Comparison of ENCODE assay signal across 29 cellular contexts in genomic region chr16:85805442-85806045, GRCh38. TPM values are rescaled to one million over a fixed set of nuclear protein-coding genes. Genes with fewer than 3 reads are reported as not detected.
"Had no signal": no experiment of that assay in that cellular context is flagged by ENCODE, and none has a peak within 500 bp of the region (broad histone marks: within the 10 kb centered on the region; RNA-seq: fewer than 3 reads in every experiment).

No MANE protein-coding gene starts in this region.

- H3K27me3 ChIP-seq: dorsolateral prefrontal cortex, esophagus squamous epithelium, neural progenitor cell, thyroid gland had no signal

- H3K27ac ChIP-seq: dorsolateral prefrontal cortex, epithelial cell of prostate, esophagus squamous epithelium, neural progenitor cell, parathyroid adenoma, stomach, thyroid gland had no signal

- H3K9me3 Mint-ChIP-seq: mesothelial cell of epicardium; naive B cell; natural killer cell treated with Interleukin-12 subunit alpha and Interleukin-12 subunit beta and Interleukin-15 and Interleukin-18, amount 100 ng/mL, for 72 hours; neural progenitor cell; type B pancreatic cell had no signal

- H3K4me1 ChIP-seq: neural progenitor cell had no signal

- H3K9ac ChIP-seq: neural progenitor cell, parathyroid adenoma had no signal

- H3K27ac Mint-ChIP-seq: mesothelial cell of epicardium; naive B cell; natural killer cell treated with Interleukin-12 subunit alpha and Interleukin-12 subunit beta and Interleukin-15 and Interleukin-18, amount 100 ng/mL, for 72 hours; neural progenitor cell; type B pancreatic cell had no signal

- H3K4me3 ChIP-seq: dorsolateral prefrontal cortex, esophagus squamous epithelium, mucosa of descending colon, neural progenitor cell, smooth muscle cell, stomach, thyroid gland had no signal

- H3K4me2 ChIP-seq: neural progenitor cell, smooth muscle cell had no signal

- H3K4me3 Mint-ChIP-seq: mesothelial cell of epicardium; natural killer cell treated with Interleukin-12 subunit alpha and Interleukin-12 subunit beta and Interleukin-15 and Interleukin-18, amount 100 ng/mL, for 72 hours; neural progenitor cell; type B pancreatic cell had no signal

- H3K27me3 Mint-ChIP-seq: progenitor cell of endocrine pancreas, type B pancreatic cell had no signal

- H2AFZ ChIP-seq: neural progenitor cell, parathyroid adenoma had no signal

- DNase-seq: cerebellar nuclear complex; effector CD4-positive, alpha-beta T cell; esophagus squamous epithelium; foreskin melanocyte; glutamatergic neuron; hypothalamus; mesenchymal stem cell; mucosa of descending colon; naive B cell; stimulated activated CD4-positive, alpha-beta T cell treated with anti-CD3 and anti-CD28 coated beads, Interleukin-12 subunit alpha, Interleukin-12 subunit beta, amount 100 ng/mL, for 4 hours; stimulated activated CD4-positive, alpha-beta T cell treated with anti-CD3 and anti-CD28 coated beads, Interleukin-1b, Interleukin-23, amount 100 ng/mL, for 48 hours; stimulated activated CD4-positive, alpha-beta T cell treated with anti-CD3 and anti-CD28 coated beads, Interleukin-4, amount 100 ng/mL, for 1 hour; stimulated activated CD8-positive, alpha-beta memory T cell treated with anti-CD3 and anti-CD28 coated beads, Interleukin-4, amount 100 ng/mL, for 48 hours; stimulated activated naive CD4-positive, alpha-beta T cell treated with Interleukin-2 at 50 U/mL for 16 hours; stomach; thyroid gland had no signal

- ATAC-seq: mucosa of descending colon; natural killer cell treated with Interleukin-12 subunit alpha and Interleukin-12 subunit beta and Interleukin-15 and Interleukin-18, amount 100 ng/mL, for 72 hours; sciatic nerve had no signal

- H3K9me3 ChIP-seq: esophagus squamous epithelium, mucosa of descending colon, stomach, thyroid gland had no signal

- FAIRE-seq: colon, keratinocyte, urothelium cell line had no signal

RNA-seq across cellular contexts. Expression of gene C16orf74, which starts 54.6 kb away (rescaled TPM):
- total RNA-seq: natural killer cell treated with Interleukin-12 subunit alpha and Interleukin-12 subunit beta and Interleukin-15 and Interleukin-18, amount 100 ng/mL, for 72 hours had no signal
